Comparison of ENCODE assay signal across 18 cellular contexts in genomic region chr1:96968582-96969378, GRCh38.
A peak's percentile ranks its signal among the peaks of the same experiment; 100 is the strongest.
DNase-seq lines count a peak whose midpoint lies in the region; ATAC-seq and TF ChIP-seq lines count a peak whose summit lies in the region.
"Had no signal": no experiment of that assay in that cellular context is flagged by ENCODE, and none has a peak within 500 bp of the region (broad histone marks: within the 10 kb centered on the region; RNA-seq: fewer than 3 reads in every experiment).

No MANE protein-coding gene starts in this region.

- H3K23ac ChIP-seq in mesenchymal stem cell (ENCODE audit: low read length in 2 of 2) = no peak overlapping the region

- no peak overlapping the region for H3K4me3 Mint-ChIP-seq in activated naive CD4-positive, alpha-beta T cell treated with anti-CD3 and anti-CD28 coated beads, Interleukin-2, amount 10 ng/mL, durations not matched to agents 7 days and 5 days
- no peak overlapping the region for H3K4me3 Mint-ChIP-seq in CD8-positive, alpha-beta T cell
- H3K4me3 Mint-ChIP-seq: activated CD8-positive, alpha-beta T cell treated with anti-CD3 and anti-CD28 coated beads, Interleukin-2, amount 10 ng/mL, durations not matched to agents 7 days and 5 days; activated naive CD8-positive, alpha-beta T cell treated with anti-CD3 and anti-CD28 coated beads, Interleukin-2, amount 50 U/mL, for 24 hours had no signal

- peaks cover 4% of the 10 kb centered on the region for H3K27me3 Mint-ChIP-seq in activated naive CD4-positive, alpha-beta T cell treated with anti-CD3 and anti-CD28 coated beads, Interleukin-2, amount 10 ng/mL, durations not matched to agents 7 days and 5 days
- H3K27me3 Mint-ChIP-seq in CD8-positive, alpha-beta T cell (ENCODE audit: low read depth) = peaks cover 23% of the 10 kb centered on the region
- H3K27me3 Mint-ChIP-seq: progenitor cell of endocrine pancreas had no signal

- CTCF ChIA-PET in activated naive CD4-positive, alpha-beta T cell treated with anti-CD3 and anti-CD28 coated beads, Interleukin-2, amount 10 ng/mL, durations not matched to agents 7 days and 5 days (lab: Charles Lee) = interaction anchor here (1.8 kb wide), 1 partner anchor 1085 kb away, joined by 8 read pairs; no protein-coding TSS in a partner anchor
- CTCF ChIA-PET in CD8-positive, alpha-beta T cell (lab: Charles Lee) = interaction anchor here (0.6 to 3.0 kb wide), 3 partner anchors 1082 to 1085 kb away, joined by 3 to 10 read pairs (median 3); no protein-coding TSS in a partner anchor

- peak overlapping the region in 1 of 2 experiments; percentile 25 for H3K18ac ChIP-seq in mesenchymal stem cell (ENCODE audit: low read depth in 1 of 2, low read length in 2 of 2)

- peak overlapping the region; percentile 75 for H4K91ac ChIP-seq in mesenchymal stem cell (ENCODE audit: low read length)

- no peak overlapping the region for H3K14ac ChIP-seq in mesenchymal stem cell (ENCODE audit: low read length in 2 of 2)

- ATAC-seq in activated CD4-positive, CD25-positive, alpha-beta regulatory T cell treated with anti-CD3 and anti-CD28 coated beads, Interleukin-2, amount 50 U/mL, for 24 hours = no peak
- ATAC-seq in CD8-positive, alpha-beta T cell = no peak
- ATAC-seq: activated CD8-positive, alpha-beta T cell treated with anti-CD3 and anti-CD28 coated beads, Interleukin-2, amount 10 ng/mL, durations not matched to agents 7 days and 5 days; activated naive CD8-positive, alpha-beta T cell treated with anti-CD3 and anti-CD28 coated beads, Interleukin-2, amount 50 U/mL, for 24 hours; Panc1 had no signal

- no peak overlapping the region for H3K27ac Mint-ChIP-seq in activated naive CD4-positive, alpha-beta T cell treated with anti-CD3 and anti-CD28 coated beads, Interleukin-2, amount 10 ng/mL, durations not matched to agents 7 days and 5 days
- no peak overlapping the region for H3K27ac Mint-ChIP-seq in CD8-positive, alpha-beta T cell
- H3K27ac Mint-ChIP-seq: activated CD8-positive, alpha-beta T cell treated with anti-CD3 and anti-CD28 coated beads, Interleukin-2, amount 10 ng/mL, durations not matched to agents 7 days and 5 days; activated naive CD8-positive, alpha-beta T cell treated with anti-CD3 and anti-CD28 coated beads, Interleukin-2, amount 50 U/mL, for 24 hours; progenitor cell of endocrine pancreas had no signal

- H3K27ac ChIP-seq in mesenchymal stem cell (ENCODE audit: low read length, poor library complexity, severe bottlenecking) = peak overlapping the region; percentile 22
- no peak overlapping the region for H3K27ac ChIP-seq in CD8-positive, alpha-beta T cell (ENCODE audit: low read depth, low read length)
- H3K27ac ChIP-seq: colonic mucosa, VCaP had no signal

- POLR2A ChIA-PET in CD8-positive, alpha-beta T cell (lab: Charles Lee) = no interaction called here

- no peaks in the 10 kb centered on the region for H3K36me3 Mint-ChIP-seq in activated naive CD4-positive, alpha-beta T cell treated with anti-CD3 and anti-CD28 coated beads, Interleukin-2, amount 10 ng/mL, durations not matched to agents 7 days and 5 days
- H3K36me3 Mint-ChIP-seq in CD8-positive, alpha-beta T cell = no peaks in the 10 kb centered on the region

- peaks cover 4% of the 10 kb centered on the region for H3K4me1 ChIP-seq in mesenchymal stem cell (ENCODE audit: control insufficient read depth, insufficient read depth, low read depth, low read length)
- H3K4me1 ChIP-seq in CD8-positive, alpha-beta T cell (ENCODE audit: insufficient read depth, low read length) = no peaks in the 10 kb centered on the region
- H3K4me1 ChIP-seq: colonic mucosa had no signal

- no peak overlapping the region for H2AK5ac ChIP-seq in mesenchymal stem cell (ENCODE audit: low read length, severe bottlenecking)

- no peaks in the 10 kb centered on the region for H3K79me1 ChIP-seq in mesenchymal stem cell (replicated peaks; ENCODE audit: low read length, poor library complexity, severe bottlenecking)

- intact Hi-C loops in CD8-positive, alpha-beta T cell (cut with DNase I, micrococcal nuclease) = loop anchor here (5.0 to 10.0 kb wide), 2 partner anchors 854 to 1496 kb away; no protein-coding TSS in a partner anchor

- H4K8ac ChIP-seq in mesenchymal stem cell (ENCODE audit: low read length) = no peak overlapping the region

- H3K27me3 ChIP-seq in mesenchymal stem cell (ENCODE audit: control insufficient read depth in 1 of 2, insufficient read depth in 1 of 2, low read length in 2 of 2) = no peaks in the 10 kb centered on the region
- no peaks in the 10 kb centered on the region for H3K27me3 ChIP-seq in CD8-positive, alpha-beta T cell (ENCODE audit: insufficient read depth, low read length)
- H3K27me3 ChIP-seq: colonic mucosa had no signal

- no peak overlapping the region for H2BK5ac ChIP-seq in mesenchymal stem cell (ENCODE audit: low read depth, low read length, poor library complexity, severe bottlenecking)

- no peak overlapping the region for H2BK120ac ChIP-seq in mesenchymal stem cell (ENCODE audit: low read depth, low read length)

- no peak overlapping the region for H2AFZ ChIP-seq in mesenchymal stem cell (ENCODE audit: low read depth, low read length)

- H3K36me3 ChIP-seq in mesenchymal stem cell (ENCODE audit: control insufficient read depth in 1 of 2, insufficient read depth in 2 of 2, low read depth in 1 of 2, low read length in 2 of 2) = no peaks in the 10 kb centered on the region
- H3K36me3 ChIP-seq in CD8-positive, alpha-beta T cell (ENCODE audit: insufficient read depth, low read length) = no peaks in the 10 kb centered on the region
- H3K36me3 ChIP-seq: colonic mucosa had no signal

- no peaks in the 10 kb centered on the region for H3K9me3 Mint-ChIP-seq in activated naive CD4-positive, alpha-beta T cell treated with anti-CD3 and anti-CD28 coated beads, Interleukin-2, amount 10 ng/mL, durations not matched to agents 7 days and 5 days
- no peaks in the 10 kb centered on the region for H3K9me3 Mint-ChIP-seq in CD8-positive, alpha-beta T cell
- H3K9me3 Mint-ChIP-seq: activated naive CD8-positive, alpha-beta T cell treated with anti-CD3 and anti-CD28 coated beads, Interleukin-2, amount 50 U/mL, for 24 hours had no signal

- peak overlapping the region in 1 of 2 experiments; percentile 23 for H2BK12ac ChIP-seq in mesenchymal stem cell (ENCODE audit: low read length in 2 of 2)

- TF ChIP-seq CTCF in AG10803 (conservative IDR thresholded peaks at IDR 0.05; ENCODE audit: low read length) = no peak
- no peak for TF ChIP-seq CTCF in CD8-positive, alpha-beta T cell (IDR thresholded peaks at IDR 0.05)

- H3K9me3 ChIP-seq in mesenchymal stem cell (ENCODE audit: control insufficient read depth, low read length) = no peaks in the 10 kb centered on the region
- H3K9me3 ChIP-seq in CD8-positive, alpha-beta T cell (ENCODE audit: low read length) = no peaks in the 10 kb centered on the region
- H3K9me3 ChIP-seq: colonic mucosa had no signal

- H3K4me3 ChIP-seq in AG10803 (ENCODE audit: low read length) (no peak overlapping the region), mesenchymal stem cell (ENCODE audit: insufficient read depth in 1 of 2, low read depth in 1 of 2, low read length in 2 of 2) (no peak overlapping the region)
- no peak overlapping the region for H3K4me3 ChIP-seq in CD8-positive, alpha-beta T cell (ENCODE audit: low read depth, low read length)
- H3K4me3 ChIP-seq: colonic mucosa had no signal

- no peak overlapping the region for H3K4ac ChIP-seq in mesenchymal stem cell (ENCODE audit: low read depth in 1 of 2, low read length in 2 of 2)

- H2BK15ac ChIP-seq in mesenchymal stem cell (ENCODE audit: low read depth, poor library complexity, severe bottlenecking) = no peak overlapping the region

- 87% methylated on average over 5 of the region's 11 CpGs for WGBS in mesenchymal stem cell

- peak overlapping the region; percentile 20 for H3K9ac ChIP-seq in mesenchymal stem cell (ENCODE audit: low read length)

- peak overlapping the region; percentile 24 for H3K4me2 ChIP-seq in mesenchymal stem cell (ENCODE audit: low read length, poor library complexity, severe bottlenecking)

- H3K4me1 Mint-ChIP-seq in activated naive CD4-positive, alpha-beta T cell treated with anti-CD3 and anti-CD28 coated beads, Interleukin-2, amount 10 ng/mL, durations not matched to agents 7 days and 5 days = no peaks in the 10 kb centered on the region
- no peaks in the 10 kb centered on the region for H3K4me1 Mint-ChIP-seq in CD8-positive, alpha-beta T cell (ENCODE audit: low read depth)
- H3K4me1 Mint-ChIP-seq: activated naive CD8-positive, alpha-beta T cell treated with anti-CD3 and anti-CD28 coated beads, Interleukin-2, amount 50 U/mL, for 24 hours had no signal

- peak; percentile 56 for DNase-seq in AG10803 (ENCODE audit: low read depth)
- DNase-seq in NCI-H2227 treated with DMSO at 0.1 percent for 48 hours (lab: John Stamatoyannopoulos, UW) = peak; percentile 47
- peak; percentile 72 for DNase-seq in fibroblast of gingiva (ENCODE audit: low read depth)
- no peak for DNase-seq in mesenchymal stem cell
- DNase-seq in 8988T = no peak
- no peak for DNase-seq in activated naive CD4-positive, alpha-beta T cell treated with anti-CD3 and anti-CD28 coated beads, Interleukin-2, amount 10 ng/mL, durations not matched to agents 7 days and 5 days
- DNase-seq in CD8-positive, alpha-beta T cell = no peak
- DNase-seq: activated CD8-positive, alpha-beta T cell treated with anti-CD3 and anti-CD28 coated beads, Interleukin-2, amount 10 ng/mL, durations not matched to agents 7 days and 5 days; activated naive CD8-positive, alpha-beta T cell treated with anti-CD3 and anti-CD28 coated beads, Interleukin-2, amount 50 U/mL, for 24 hours; colonic mucosa; DMS153; NCI-H187 treated with DMSO at 0.1 percent for 48 hours; NCI-H69; SW 1271 had no signal

Comparison
In these comparisons a context has a peak if more than half of its experiments do, and no peak if none do; other contexts are left out.
1. DNase-seq: peak in AG10803 (single experiment), NCI-H2227 treated with DMSO at 0.1 percent for 48 hours (single experiment) and fibroblast of gingiva (single experiment); none in mesenchymal stem cell (single experiment), 8988T (single experiment), activated naive CD4-positive, alpha-beta T cell treated with anti-CD3 and anti-CD28 coated beads, Interleukin-2, amount 10 ng/mL, durations not matched to agents 7 days and 5 days (single experiment) and CD8-positive, alpha-beta T cell (0 of 7).